8 cellular contexts compared by ENCODE assay signal in genomic region chr14:68789798-68790655, GRCh38. TPM values are rescaled to one million over a fixed set of nuclear protein-coding genes. Genes with fewer than 3 reads are reported as not detected.
DNase-seq lines count a peak whose midpoint lies in the region; FAIRE-seq and TF ChIP-seq lines count a peak whose summit lies in the region.

No MANE protein-coding gene starts in this region.

- H3K9me3 ChIP-seq in HUES64 (ENCODE audit: insufficient read depth, low read depth, low read length), result no peaks in the 10 kb centered on the region
- no peaks in the 10 kb centered on the region for H3K9me3 ChIP-seq in breast epithelium
- no peaks in the 10 kb centered on the region for H3K9me3 ChIP-seq in liver (ENCODE audit: control insufficient read depth in 4 of 4, low read length in 3 of 4)
- no peaks in the 10 kb centered on the region for H3K9me3 ChIP-seq in testis

- 85% methylated on average over 46 of the region's 46 CpGs for WGBS in HUES64
- 4% methylated on average over 46 of the region's 46 CpGs for WGBS in liver
- WGBS in testis, 2 donors, result 1 to 6% methylated on average over 14 to 41 of the region's 46 CpGs

- H3K36me3 ChIP-seq in HUES64 (ENCODE audit: insufficient read depth, low read length), result peaks cover 42% of the 10 kb centered on the region
- peaks cover 10% of the 10 kb centered on the region for H3K36me3 ChIP-seq in breast epithelium
- peaks cover 0 to 11% (median 2%) of the 10 kb centered on the region in 4 donors for H3K36me3 ChIP-seq in liver (ENCODE audit: control insufficient read depth in 4 of 4, insufficient read depth in 3 of 4, low read depth in 1 of 4, low read length in 3 of 4)
- no peaks in the 10 kb centered on the region for H3K36me3 ChIP-seq in testis (ENCODE audit: low read depth, missing control alignments)

- H3K4me3 ChIP-seq in AG04449 (ENCODE audit: low read depth, low read length), result peak overlapping the region; percentile 99
- H3K4me3 ChIP-seq in HUES64 (ENCODE audit: low read length), result peak overlapping the region; percentile 98
- H3K4me3 ChIP-seq in breast epithelium, result peak overlapping the region; percentile 80 to 95 (median 94)
- peak overlapping the region; percentile 64 to 95 (median 94) for H3K4me3 ChIP-seq in liver (ENCODE audit: low read depth in 1 of 3, low read length in 3 of 3)
- peak overlapping the region; percentile 81 to 92 for H3K4me3 ChIP-seq in testis

- H3K27ac ChIP-seq in HUES64 (ENCODE audit: low read depth, low read length), result no peak overlapping the region
- H3K27ac ChIP-seq in breast epithelium, result peak overlapping the region; percentile 98 to 100
- H3K27ac ChIP-seq in liver (ENCODE audit: low read depth in 1 of 2, low read length in 2 of 2), result peak overlapping the region; percentile 99 to 100
- H3K27ac ChIP-seq in testis, result peak overlapping the region; percentile 99 to 100

- DNase-seq in AG04449 (ENCODE audit: low read depth, low spot score) (no peak), breast epithelium (ENCODE audit: low spot score in 2 of 2) (peak in 1 of 2 donors; percentile 25), testis (peak; percentile 32), H54 (ENCODE audit: insufficient read length, low spot score) (no peak), NCI-H2081 (lab: John Stamatoyannopoulos, UW) (no peak)
- no peak for DNase-seq in activated CD4-positive, CD25-positive, alpha-beta regulatory T cell (lab: John Stamatoyannopoulos, UW)

- no peak for TF ChIP-seq CTCF in AG04449 (IDR thresholded peaks at IDR 0.05; ENCODE audit: insufficient read depth, low read length, missing control alignments)
- peak in 1 of 3 donors; percentile 16 for TF ChIP-seq CTCF in breast epithelium (IDR thresholded peaks at IDR 0.05)
- no peak for TF ChIP-seq CTCF in liver (IDR thresholded peaks at IDR 0.05; ENCODE audit: low read depth, low read length, missing input control)
- TF ChIP-seq CTCF in testis (IDR thresholded peaks at IDR 0.05), result no peak

- intact Hi-C loops in breast epithelium (cut with DNase I; ENCODE audit: low total_unique reads), result loop anchor here (1.0 to 10.0 kb wide), 4 partner anchors 17 to 628 kb away; no protein-coding TSS in a partner anchor
- intact Hi-C loops in testis (cut with DNase I; ENCODE audit: low total_unique reads), result loop anchor here (5.0 to 10.0 kb wide), 2 partner anchors 245 to 543 kb away; no protein-coding TSS in a partner anchor

- CTCF ChIA-PET in AG04449 (lab: Yijun Ruan, JAX), result interaction anchor here (0.6 to 6.8 kb wide), 35 partner anchors 10 to 906 kb away, joined by 3 to 61 read pairs (median 4); no protein-coding TSS in a partner anchor

- POLR2A ChIA-PET in AG04449 (lab: Yijun Ruan, JAX), result interaction anchor here (0.6 to 4.9 kb wide), 16 partner anchors 9 to 539 kb away, joined by 3 to 50 read pairs (median 4); no protein-coding TSS in a partner anchor

- H3K9ac ChIP-seq in HUES64 (ENCODE audit: low read depth, low read length), result peak overlapping the region; percentile 97; the same call in 1 of the 2 replicates
- H3K9ac ChIP-seq in liver (ENCODE audit: low read depth in 1 of 2, low read length in 2 of 2), result peak overlapping the region; percentile 98 to 100

- FAIRE-seq in H54 (lab: Jason Lieb, UNC), result no peak

- H3K4me1 ChIP-seq in HUES64 (ENCODE audit: insufficient read depth, low read length), result peaks cover 14% of the 10 kb centered on the region
- peaks cover 0 to 3% of the 10 kb centered on the region in 2 donors for H3K4me1 ChIP-seq in breast epithelium
- peaks cover 3 to 21% (median 8%) of the 10 kb centered on the region in 4 donors for H3K4me1 ChIP-seq in liver (ENCODE audit: control insufficient read depth in 4 of 4, insufficient read depth in 4 of 4, low read length in 3 of 4)
- H3K4me1 ChIP-seq in testis, result peaks cover 23% of the 10 kb centered on the region

- no peak for TF ChIP-seq POLR2A in breast epithelium (IDR thresholded peaks at IDR 0.05)
- TF ChIP-seq POLR2A in testis (IDR thresholded peaks at IDR 0.05), result no peak
- no peak for TF ChIP-seq POLR2A in H54 (IDR thresholded peaks at IDR 0.05; ENCODE audit: low read depth, low read length)

- H3K27me3 ChIP-seq in HUES64 (ENCODE audit: insufficient read depth, low read length), result no peaks in the 10 kb centered on the region
- no peaks in the 10 kb centered on the region for H3K27me3 ChIP-seq in breast epithelium
- no peaks in the 10 kb centered on the region for H3K27me3 ChIP-seq in liver (ENCODE audit: control insufficient read depth in 4 of 4, insufficient read depth in 4 of 4, low read length in 3 of 4)
- H3K27me3 ChIP-seq in testis, result no peaks in the 10 kb centered on the region

- TF ChIP-seq RAD21 in liver (IDR thresholded peaks at IDR 0.05), result no peak

TF ChIP-seq in liver, 16 proteins besides CTCF, POLR2A, EP300 and RAD21:
- TF ChIP-seq SP1 (IDR thresholded peaks at IDR 0.05), result no peak
- peak; percentile 8 for TF ChIP-seq YY1 (IDR thresholded peaks at IDR 0.05)
- no peak for TF ChIP-seq FOXA2 (IDR thresholded peaks at IDR 0.05)
- TF ChIP-seq JUND (IDR thresholded peaks at IDR 0.05), result peak; percentile 2 to 12
- TF ChIP-seq NR2F2 (IDR thresholded peaks at IDR 0.05), result no peak
- no peak for TF ChIP-seq TAF1 (conservative IDR thresholded peaks at IDR 0.05)
- TF ChIP-seq, protein P1, sequence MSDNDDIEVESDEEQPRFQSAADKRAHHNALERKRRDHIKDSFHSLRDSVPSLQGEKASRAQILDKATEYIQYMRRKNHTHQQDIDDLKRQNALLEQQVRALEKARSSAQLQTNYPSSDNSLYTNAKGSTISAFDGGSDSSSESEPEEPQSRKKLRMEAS (IDR thresholded peaks at IDR 0.05), result no peak
- no peak for TF ChIP-seq EGR1 (IDR thresholded peaks at IDR 0.05; ENCODE audit: low read depth in 2 of 2)
- TF ChIP-seq, protein P2, sequence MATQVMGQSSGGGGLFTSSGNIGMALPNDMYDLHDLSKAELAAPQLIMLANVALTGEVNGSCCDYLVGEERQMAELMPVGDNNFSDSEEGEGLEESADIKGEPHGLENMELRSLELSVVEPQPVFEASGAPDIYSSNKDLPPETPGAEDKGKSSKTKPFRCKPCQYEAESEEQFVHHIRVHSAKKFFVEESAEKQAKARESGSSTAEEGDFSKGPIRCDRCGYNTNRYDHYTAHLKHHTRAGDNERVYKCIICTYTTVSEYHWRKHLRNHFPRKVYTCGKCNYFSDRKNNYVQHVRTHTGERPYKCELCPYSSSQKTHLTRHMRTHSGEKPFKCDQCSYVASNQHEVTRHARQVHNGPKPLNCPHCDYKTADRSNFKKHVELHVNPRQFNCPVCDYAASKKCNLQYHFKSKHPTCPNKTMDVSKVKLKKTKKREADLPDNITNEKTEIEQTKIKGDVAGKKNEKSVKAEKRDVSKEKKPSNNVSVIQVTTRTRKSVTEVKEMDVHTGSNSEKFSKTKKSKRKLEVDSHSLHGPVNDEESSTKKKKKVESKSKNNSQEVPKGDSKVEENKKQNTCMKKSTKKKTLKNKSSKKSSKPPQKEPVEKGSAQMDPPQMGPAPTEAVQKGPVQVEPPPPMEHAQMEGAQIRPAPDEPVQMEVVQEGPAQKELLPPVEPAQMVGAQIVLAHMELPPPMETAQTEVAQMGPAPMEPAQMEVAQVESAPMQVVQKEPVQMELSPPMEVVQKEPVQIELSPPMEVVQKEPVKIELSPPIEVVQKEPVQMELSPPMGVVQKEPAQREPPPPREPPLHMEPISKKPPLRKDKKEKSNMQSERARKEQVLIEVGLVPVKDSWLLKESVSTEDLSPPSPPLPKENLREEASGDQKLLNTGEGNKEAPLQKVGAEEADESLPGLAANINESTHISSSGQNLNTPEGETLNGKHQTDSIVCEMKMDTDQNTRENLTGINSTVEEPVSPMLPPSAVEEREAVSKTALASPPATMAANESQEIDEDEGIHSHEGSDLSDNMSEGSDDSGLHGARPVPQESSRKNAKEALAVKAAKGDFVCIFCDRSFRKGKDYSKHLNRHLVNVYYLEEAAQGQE (IDR thresholded peaks at IDR 0.05), result no peak
- TF ChIP-seq, protein P3, sequence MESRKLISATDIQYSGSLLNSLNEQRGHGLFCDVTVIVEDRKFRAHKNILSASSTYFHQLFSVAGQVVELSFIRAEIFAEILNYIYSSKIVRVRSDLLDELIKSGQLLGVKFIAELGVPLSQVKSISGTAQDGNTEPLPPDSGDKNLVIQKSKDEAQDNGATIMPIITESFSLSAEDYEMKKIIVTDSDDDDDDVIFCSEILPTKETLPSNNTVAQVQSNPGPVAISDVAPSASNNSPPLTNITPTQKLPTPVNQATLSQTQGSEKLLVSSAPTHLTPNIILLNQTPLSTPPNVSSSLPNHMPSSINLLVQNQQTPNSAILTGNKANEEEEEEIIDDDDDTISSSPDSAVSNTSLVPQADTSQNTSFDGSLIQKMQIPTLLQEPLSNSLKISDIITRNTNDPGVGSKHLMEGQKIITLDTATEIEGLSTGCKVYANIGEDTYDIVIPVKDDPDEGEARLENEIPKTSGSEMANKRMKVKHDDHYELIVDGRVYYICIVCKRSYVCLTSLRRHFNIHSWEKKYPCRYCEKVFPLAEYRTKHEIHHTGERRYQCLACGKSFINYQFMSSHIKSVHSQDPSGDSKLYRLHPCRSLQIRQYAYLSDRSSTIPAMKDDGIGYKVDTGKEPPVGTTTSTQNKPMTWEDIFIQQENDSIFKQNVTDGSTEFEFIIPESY (IDR thresholded peaks at IDR 0.05), result no peak
- no peak for TF ChIP-seq HNF4A (conservative IDR thresholded peaks at IDR 0.05)
- TF ChIP-seq HNF4G (IDR thresholded peaks at IDR 0.05), result no peak
- TF ChIP-seq ATF3 (IDR thresholded peaks at IDR 0.05), result no peak
- TF ChIP-seq RXRA (IDR thresholded peaks at IDR 0.05), result peak in 1 of 2 donors; percentile 37
- no peak for TF ChIP-seq FOXA1 (IDR thresholded peaks at IDR 0.05)
- TF ChIP-seq GABPA (IDR thresholded peaks at IDR 0.05 in 1 of 2, conservative IDR thresholded peaks at IDR 0.05 in 1 of 2), result no peak

RNA-seq across cellular contexts. Expression of gene ZFP36L1, which starts 2.8 kb away (rescaled TPM):
- 74.6 TPM for polyA plus RNA-seq in HUES64 (2013, experiment 1 of 2)
- 98.9 TPM for polyA plus RNA-seq in HUES64 (2013, experiment 2 of 2)
- 100 to 1,000 TPM; 198 to 737 (median 492) TPM for total RNA-seq in breast epithelium
- 10 to 100 TPM; 25.0 to 58.2 TPM for total RNA-seq in liver
- polyA plus RNA-seq in liver, result 100 to 1,000 TPM in 1 of 2 donors, 10 to 100 TPM in 1; 80.8 to 170 TPM
- total RNA-seq in testis, result 100 to 1,000 TPM; 176 to 301 TPM
- polyA plus RNA-seq in testis (ENCODE audit: insufficient read depth, low read depth, low replicate concordance), result 120 TPM
